ENCODE assay signal across 11 cellular contexts in the genomic region with DNA sequence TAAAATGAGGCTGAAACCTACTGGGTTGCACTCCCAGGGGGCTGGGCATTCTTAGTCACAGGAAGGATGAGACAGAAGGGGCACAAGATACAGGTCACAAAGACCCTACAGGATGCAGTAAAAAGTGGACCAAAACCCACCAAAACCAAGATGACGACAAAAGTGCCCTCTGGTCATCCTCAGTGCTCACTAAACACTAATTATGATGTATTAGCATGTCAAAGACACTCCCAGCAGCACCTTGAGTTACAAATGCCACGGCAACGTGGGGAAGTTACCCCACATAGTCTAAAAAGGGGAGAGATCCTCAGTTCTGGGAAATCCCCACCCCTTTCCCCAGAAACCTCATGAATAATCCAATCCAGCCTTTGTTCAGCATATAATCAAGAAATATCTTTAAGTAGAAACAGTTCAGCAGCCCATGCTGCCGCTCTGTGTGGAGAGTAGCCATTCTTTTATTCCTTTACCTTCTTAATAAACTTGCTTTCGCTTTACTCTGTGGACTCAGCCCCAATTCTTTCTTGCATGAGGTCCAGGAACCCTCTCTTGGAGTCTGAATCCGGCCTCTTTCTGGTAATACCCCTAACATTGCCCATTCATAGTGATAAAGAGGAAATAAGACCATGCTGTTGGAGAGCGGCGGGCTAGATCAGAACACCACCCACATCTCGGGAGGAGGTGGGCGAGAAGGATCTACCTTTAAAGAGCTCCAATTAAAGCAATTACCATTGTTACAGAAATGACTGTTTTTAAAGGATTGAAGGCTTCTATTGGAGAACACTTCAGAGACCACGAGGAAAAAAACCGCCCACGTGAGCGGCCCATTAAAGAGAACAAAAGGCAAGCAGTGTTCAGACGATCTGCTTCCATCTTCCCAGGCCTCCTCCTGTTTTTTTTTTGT.
DNase-seq lines count a peak whose midpoint lies in the region; ATAC-seq and TF ChIP-seq lines count a peak whose summit lies in the region.
"Had no signal": no experiment of that assay in that cellular context is flagged by ENCODE, and none has a peak within 500 bp of the region (broad histone marks: within the 10 kb centered on the region; RNA-seq: fewer than 3 reads in every experiment).

No MANE protein-coding gene starts in this region.

- DNase-seq in activated T-cell treated with anti-CD3 and anti-CD28 coated beads for 24 hours (ENCODE audit: low read depth), result peak; percentile 26
- no peak for DNase-seq in activated T-cell treated with anti-CD3 and anti-CD28 coated beads, Interleukin-2, amount 50 U/mL, for 1 hour
- DNase-seq in stimulated activated CD8-positive, alpha-beta memory T cell treated with anti-CD3 and anti-CD28 coated beads, Interleukin-4, amount 100 ng/mL, for 48 hours, result peak; percentile 59
- DNase-seq in tibial nerve (ENCODE audit: low spot score in 2 of 2), result no peak
- no peak for DNase-seq in ureter (ENCODE audit: low spot score)
- DNase-seq: NCI-H187 treated with DMSO at 0.1 percent for 48 hours, right cardiac atrium had no signal

- TF ChIP-seq POLR2A in tibial nerve (IDR thresholded peaks at IDR 0.05), result no peak

- H3K4me3 Mint-ChIP-seq in activated T-helper 17 cell treated with anti-CD3 and anti-CD28 coated beads, Interleukin-2, amount 50 U/mL, for 72 hours, result peak overlapping the region; percentile 77
- H3K4me3 Mint-ChIP-seq: type B pancreatic cell had no signal

- no peaks in the 10 kb centered on the region for H3K9me3 Mint-ChIP-seq in activated T-helper 17 cell treated with anti-CD3 and anti-CD28 coated beads, Interleukin-2, amount 50 U/mL, for 72 hours
- H3K9me3 Mint-ChIP-seq: type B pancreatic cell had no signal

- 70 to 74% methylated on average over 15 of the region's 15 CpGs for whole genome bisulfite sequencing in tibial nerve, 2 donors

- no peaks in the 10 kb centered on the region for H3K4me1 ChIP-seq in tibial nerve

- peaks cover 19% of the 10 kb centered on the region for H3K4me1 Mint-ChIP-seq in activated T-helper 17 cell treated with anti-CD3 and anti-CD28 coated beads, Interleukin-2, amount 50 U/mL, for 72 hours

- H3K27ac Mint-ChIP-seq in activated T-helper 17 cell treated with anti-CD3 and anti-CD28 coated beads, Interleukin-2, amount 50 U/mL, for 72 hours, result peak overlapping the region; percentile 86
- H3K27ac Mint-ChIP-seq: type B pancreatic cell had no signal

- H3K27me3 Mint-ChIP-seq in activated T-helper 17 cell treated with anti-CD3 and anti-CD28 coated beads, Interleukin-2, amount 50 U/mL, for 72 hours, result no peaks in the 10 kb centered on the region

- ATAC-seq in HG02981 (IDR thresholded peaks at IDR 0.05; ENCODE audit: unreplicated experiment) (peak; percentile 36), HG03442 (IDR thresholded peaks at IDR 0.05; ENCODE audit: unreplicated experiment) (no peak)
- peak; percentile 85 for ATAC-seq in activated T-helper 17 cell treated with anti-CD3 and anti-CD28 coated beads, Interleukin-2, amount 50 U/mL, for 72 hours (replicated peaks)
- ATAC-seq: right cardiac atrium had no signal

- no peaks in the 10 kb centered on the region for H3K36me3 Mint-ChIP-seq in activated T-helper 17 cell treated with anti-CD3 and anti-CD28 coated beads, Interleukin-2, amount 50 U/mL, for 72 hours (ENCODE audit: low read depth)
- H3K36me3 Mint-ChIP-seq: type B pancreatic cell had no signal

- no peak overlapping the region for H3K27ac ChIP-seq in tibial nerve

- TF ChIP-seq EP300 in tibial nerve (IDR thresholded peaks at IDR 0.05), result no peak

- H3K9me3 ChIP-seq in tibial nerve, result no peaks in the 10 kb centered on the region

- no peaks in the 10 kb centered on the region for H3K27me3 ChIP-seq in tibial nerve

- H3K4me3 ChIP-seq in tibial nerve, result no peak overlapping the region

- no peaks in the 10 kb centered on the region for H3K36me3 ChIP-seq in tibial nerve

- TF ChIP-seq CTCF in tibial nerve (IDR thresholded peaks at IDR 0.05), result no peak

Comparison
In these comparisons a context has a peak if more than half of its experiments do, and no peak if none do; other contexts are left out.
1. DNase-seq: peak in activated T-cell treated with anti-CD3 and anti-CD28 coated beads for 24 hours (single experiment) and stimulated activated CD8-positive, alpha-beta memory T cell treated with anti-CD3 and anti-CD28 coated beads, Interleukin-4, amount 100 ng/mL, for 48 hours (single experiment); none in activated T-cell treated with anti-CD3 and anti-CD28 coated beads, Interleukin-2, amount 50 U/mL, for 1 hour (single experiment), tibial nerve (0 of 2) and ureter (single experiment).